ENCODE assay signal across 8 cellular contexts in the genomic region with DNA sequence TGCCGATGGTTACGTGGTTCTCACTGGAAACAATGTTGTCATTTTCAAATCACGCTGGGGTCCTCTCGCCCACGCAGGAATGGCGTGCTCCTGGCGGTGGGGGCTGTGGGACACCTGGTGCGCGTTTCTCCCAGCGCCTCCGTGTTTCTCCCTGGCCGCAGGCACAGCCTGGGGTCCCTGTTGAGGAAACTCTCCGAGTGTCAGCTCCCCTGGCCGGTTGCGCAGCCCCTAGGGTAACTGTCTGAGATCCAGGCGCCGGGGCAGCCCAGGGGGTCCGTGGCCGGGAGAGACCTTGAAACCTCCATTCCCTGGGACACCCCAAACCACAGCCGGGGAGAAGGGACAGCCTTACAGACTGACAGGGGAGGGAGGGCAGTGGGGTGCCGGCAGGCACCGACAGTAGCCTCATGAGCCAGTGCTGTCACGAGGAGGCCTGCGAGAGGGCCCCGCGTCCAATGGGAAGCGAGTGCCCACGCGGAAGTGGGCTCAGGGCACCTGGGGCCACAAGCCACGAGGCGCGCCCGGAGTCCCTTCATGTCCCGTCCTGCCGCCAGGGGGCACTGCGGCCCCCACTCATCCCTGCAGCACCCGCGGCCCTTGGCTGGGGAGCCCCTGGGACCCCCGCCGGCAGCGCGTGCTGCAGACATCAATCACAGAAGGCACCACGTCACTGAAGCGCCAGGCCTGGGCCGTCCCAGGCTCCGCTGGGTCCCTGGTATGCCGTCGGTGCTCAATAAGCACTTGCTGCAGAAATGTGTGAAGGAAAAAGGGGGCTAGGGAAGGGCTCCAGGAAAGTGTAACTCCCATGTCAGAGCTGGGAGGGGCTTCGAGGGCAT. TPM values are rescaled to one million over a fixed set of nuclear protein-coding genes. Genes with fewer than 3 reads are reported as not detected.
DNase-seq lines count a peak whose midpoint lies in the region; ATAC-seq and TF ChIP-seq lines count a peak whose summit lies in the region.

No MANE protein-coding gene starts in this region.

- POLR2A ChIA-PET in CD4-positive, alpha-beta T cell (lab: Charles Lee): interaction anchor here (0.8 kb wide), 1 partner anchor 9 kb away, joined by 3 read pairs; a partner anchor contains a TSS

- no peaks in the 10 kb centered on the region for H3K9me3 ChIP-seq in CD4-positive, alpha-beta T cell (ENCODE audit: control insufficient read depth, low read length)
- no peaks in the 10 kb centered on the region for H3K9me3 ChIP-seq in mucosa of descending colon

- H3K4me3 ChIP-seq in mucosa of descending colon: no peak overlapping the region

- intact Hi-C loops in CD4-positive, alpha-beta T cell (cut with DNase I, micrococcal nuclease): no loop called here
- intact Hi-C loops in mucosa of descending colon (cut with DNase I, micrococcal nuclease): no loop called here

- no peak overlapping the region for H3K27ac Mint-ChIP-seq in CD4-positive, alpha-beta T cell
- H3K27ac Mint-ChIP-seq in stimulated activated naive B cell treated with anti-CD40 and anti-IgM and Interleukin-4, amounts not matched to agents 10 μg/mL and 1 μg/mL and 100 μg/mL, for 72 hours: no peak overlapping the region

- H3K36me3 Mint-ChIP-seq in CD4-positive, alpha-beta T cell (ENCODE audit: low read depth): no peaks in the 10 kb centered on the region
- peaks cover 4 to 5% of the 10 kb centered on the region in 2 donors for H3K36me3 Mint-ChIP-seq in stimulated activated naive B cell treated with anti-CD40 and anti-IgM and Interleukin-4, amounts not matched to agents 10 μg/mL and 1 μg/mL and 100 μg/mL, for 72 hours

- H3K4me1 Mint-ChIP-seq in CD4-positive, alpha-beta T cell (ENCODE audit: low read depth): peaks cover 14% of the 10 kb centered on the region
- peaks cover 12 to 21% of the 10 kb centered on the region in 2 donors for H3K4me1 Mint-ChIP-seq in stimulated activated naive B cell treated with anti-CD40 and anti-IgM and Interleukin-4, amounts not matched to agents 10 μg/mL and 1 μg/mL and 100 μg/mL, for 72 hours

- H3K27ac ChIP-seq in CD4-positive, alpha-beta T cell (ENCODE audit: low read depth, low read length): no peak overlapping the region

- no peaks in the 10 kb centered on the region for H3K9me3 Mint-ChIP-seq in CD4-positive, alpha-beta T cell
- H3K9me3 Mint-ChIP-seq in stimulated activated naive B cell treated with anti-CD40 and anti-IgM and Interleukin-4, amounts not matched to agents 10 μg/mL and 1 μg/mL and 100 μg/mL, for 72 hours: peaks cover 4 to 7% of the 10 kb centered on the region in 2 donors

- H3K27me3 ChIP-seq in CD4-positive, alpha-beta T cell (ENCODE audit: control insufficient read depth, insufficient read depth, low read length): peaks cover 13% of the 10 kb centered on the region

- CTCF ChIA-PET in CD4-positive, alpha-beta T cell (lab: Charles Lee): no interaction called here

- ATAC-seq in CD4-positive, alpha-beta T cell (ENCODE audit: poor library complexity): no peak
- peak; percentile 21 for ATAC-seq in mucosa of descending colon
- ATAC-seq in stimulated activated naive B cell treated with anti-CD40 and anti-IgM and Interleukin-4, amounts not matched to agents 10 μg/mL and 1 μg/mL and 100 μg/mL, for 72 hours (replicated peaks): peak; percentile 27 to 30
- no peak for ATAC-seq in HG02642 (IDR thresholded peaks at IDR 0.05; ENCODE audit: poor library complexity, unreplicated experiment)
- ATAC-seq in HG03045 (IDR thresholded peaks at IDR 0.05; ENCODE audit: unreplicated experiment): no peak

- no peaks in the 10 kb centered on the region for H3K36me3 ChIP-seq in mucosa of descending colon (ENCODE audit: low read depth)

- peaks cover 7% of the 10 kb centered on the region for H3K4me1 ChIP-seq in mucosa of descending colon (ENCODE audit: low read depth)

- peak; percentile 39 to 71 (median 54) for DNase-seq in CD4-positive, alpha-beta T cell
- peak; percentile 85 for DNase-seq in activated CD4-positive, alpha-beta T cell treated with anti-CD3 and anti-CD28 coated beads for 48 hours
- peak; percentile 57 for DNase-seq in dermis blood vessel endothelial cell
- DNase-seq in mucosa of descending colon: peak in 2 of 3 donors; percentile 69 to 76
- DNase-seq in stimulated activated naive B cell treated with anti-CD40 and anti-IgM and Interleukin-4, amounts not matched to agents 10 μg/mL and 1 μg/mL and 100 μg/mL, for 72 hours: peak; percentile 42

- peak; percentile 79 for TF ChIP-seq CTCF in CD4-positive, alpha-beta T cell (IDR thresholded peaks at IDR 0.05)
- TF ChIP-seq CTCF in LNCAP (IDR thresholded peaks at IDR 0.05) (peak; percentile 86), mucosa of descending colon (IDR thresholded peaks at IDR 0.05) (peak; percentile 61)

- H3K27me3 Mint-ChIP-seq in CD4-positive, alpha-beta T cell: peaks cover 19% of the 10 kb centered on the region
- H3K27me3 Mint-ChIP-seq in stimulated activated naive B cell treated with anti-CD40 and anti-IgM and Interleukin-4, amounts not matched to agents 10 μg/mL and 1 μg/mL and 100 μg/mL, for 72 hours: peaks cover 45 to 55% of the 10 kb centered on the region in 2 donors

- H3K4me3 Mint-ChIP-seq in CD4-positive, alpha-beta T cell: no peak overlapping the region
- H3K4me3 Mint-ChIP-seq in stimulated activated naive B cell treated with anti-CD40 and anti-IgM and Interleukin-4, amounts not matched to agents 10 μg/mL and 1 μg/mL and 100 μg/mL, for 72 hours: peak overlapping the region in 1 of 2 donors; percentile 25

RNA-seq across cellular contexts. Expression of a gene that starts 9.5 kb away (rescaled TPM):
- 1 to 10 TPM; 4.3 to 5.7 TPM for total RNA-seq in CD4-positive, alpha-beta T cell
- total RNA-seq in dermis blood vessel endothelial cell (0.19 TPM in 1 of 2 replicates, not detected in the other), mucosa of descending colon (1 to 10 TPM; 2.7 to 3.5 (median 3.3) TPM)

RNA-seq across cellular contexts. Expression of a gene that starts 12.3 kb away (rescaled TPM):
- 1 to 10 TPM; 2.2 to 2.8 TPM for total RNA-seq in CD4-positive, alpha-beta T cell
- 0.34 and 1.0 TPM in 2 replicates for total RNA-seq in dermis blood vessel endothelial cell
- 1 to 10 TPM; 2.0 to 5.1 (median 4.5) TPM for total RNA-seq in mucosa of descending colon

RNA-seq across cellular contexts. Expression of a gene that starts 13.2 kb away (rescaled TPM):
- 1 to 10 TPM; 4.2 to 5.2 TPM for total RNA-seq in CD4-positive, alpha-beta T cell
- total RNA-seq in dermis blood vessel endothelial cell: 0.68 and 1.1 TPM in 2 replicates
- total RNA-seq in mucosa of descending colon: 1 to 10 TPM; 3.3 to 7.5 (median 4.9) TPM

RNA-seq across cellular contexts. Expression of a gene that starts 20.6 kb away (rescaled TPM):
- under 1 TPM in 1 of 2 experiments, not detected in 1; 0.14 TPM for total RNA-seq in CD4-positive, alpha-beta T cell
- total RNA-seq in dermis blood vessel endothelial cell (not detected in 2 replicates), mucosa of descending colon (under 1 TPM in 1 of 3 donors, not detected in 2; 0.16 TPM)

RNA-seq across cellular contexts. Expression of a gene that starts 24.3 kb away (rescaled TPM):
- total RNA-seq in CD4-positive, alpha-beta T cell: 10 to 100 TPM; 14.9 to 15.8 TPM
- total RNA-seq in dermis blood vessel endothelial cell: 22.0 and 28.1 TPM in 2 replicates
- total RNA-seq in mucosa of descending colon: 10 to 100 TPM; 36.7 to 48.9 (median 38.1) TPM

Comparison
In these comparisons a context has a peak if more than half of its experiments do, and no peak if none do; other contexts are left out.
1. ATAC-seq: peak in mucosa of descending colon (single experiment) and stimulated activated naive B cell treated with anti-CD40 and anti-IgM and Interleukin-4, amounts not matched to agents 10 μg/mL and 1 μg/mL and 100 μg/mL, for 72 hours (2 of 2); none in CD4-positive, alpha-beta T cell (single experiment), HG02642 (single experiment) and HG03045 (single experiment).
2. Peak in every context shown above with its lines, with median percentiles within 50 percentile points of each other: DNase-seq and CTCF ChIP-seq.